Comparison of ENCODE assay signal across 19 cellular contexts in the genomic region with DNA sequence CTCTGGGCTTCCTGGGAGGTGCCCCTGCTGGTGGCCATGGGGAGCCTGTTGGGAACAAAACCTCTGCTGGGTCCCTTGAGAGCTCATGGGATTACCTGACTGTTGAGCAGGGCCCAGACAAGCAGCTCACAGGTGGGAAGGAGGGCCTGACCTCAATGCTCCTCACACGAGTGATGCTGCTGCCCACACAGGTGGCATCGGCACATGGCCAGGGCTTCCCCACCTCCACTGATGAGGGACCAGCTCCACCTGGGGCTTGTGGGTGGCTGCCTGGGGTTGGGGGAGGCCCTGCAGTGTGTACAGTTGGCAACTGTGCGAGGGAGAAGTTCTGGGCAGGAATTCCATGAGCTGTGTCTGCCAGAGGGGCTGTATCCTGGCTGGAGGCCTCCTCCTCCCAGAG.
"Had no signal": no experiment of that assay in that cellular context is flagged by ENCODE, and none has a peak within 500 bp of the region (broad histone marks: within the 10 kb centered on the region; RNA-seq: fewer than 3 reads in every experiment).

No MANE protein-coding gene starts in this region.

- H3K36me3 Mint-ChIP-seq: naive thymus-derived CD8-positive, alpha-beta T cell; type B pancreatic cell had no signal

- H3K9me3 Mint-ChIP-seq: naive thymus-derived CD8-positive, alpha-beta T cell; type B pancreatic cell had no signal

- H3K4me3 Mint-ChIP-seq: naive thymus-derived CD8-positive, alpha-beta T cell; type B pancreatic cell had no signal

- DNase-seq: cortex of kidney; effector CD4-positive, alpha-beta T cell; foreskin fibroblast; gastrocnemius medialis; head of caudate nucleus; kidney; mesenchymal stem cell; naive thymus-derived CD8-positive, alpha-beta T cell; right lobe of liver; small intestine; stimulated activated CD4-positive, alpha-beta T cell treated with anti-CD3 and anti-CD28 coated beads, Interleukin-15, amount 100 ng/mL, for 24 hours; stimulated activated CD4-positive, alpha-beta T cell treated with anti-CD3 and anti-CD28 coated beads, Interleukin-2, amount 100 ng/mL, for 48 hours; stimulated activated naive CD4-positive, alpha-beta T cell; stomach; thyroid gland had no signal

- H3K27ac Mint-ChIP-seq: progenitor cell of endocrine pancreas, type B pancreatic cell had no signal

- ATAC-seq: esophagus mucosa; gastrocnemius medialis; left lobe of liver; naive thymus-derived CD8-positive, alpha-beta T cell had no signal

- H3K4me1 Mint-ChIP-seq: naive thymus-derived CD8-positive, alpha-beta T cell had no signal
